18 cellular contexts compared by ENCODE assay signal in the genomic region with DNA sequence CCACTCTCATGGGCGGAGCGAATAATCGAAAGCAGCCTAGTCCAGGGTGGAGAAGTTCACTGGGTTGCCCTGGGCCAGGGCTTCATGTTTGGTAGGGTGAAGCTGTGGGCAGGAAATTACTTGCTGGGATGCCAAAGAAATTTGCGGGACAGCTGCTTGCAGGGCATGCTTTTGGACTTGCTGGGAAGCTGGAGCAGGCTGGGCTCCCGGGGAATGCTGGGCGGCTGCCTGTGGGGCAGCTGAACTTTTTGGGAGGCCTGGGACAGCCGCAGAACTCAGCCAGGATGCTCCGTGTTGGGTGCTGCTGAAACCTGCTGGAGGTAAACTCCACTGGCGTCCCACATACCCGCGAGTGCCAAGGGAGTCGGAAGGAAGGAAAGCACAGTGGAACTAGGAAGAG. TPM values are rescaled to one million over a fixed set of nuclear protein-coding genes. Genes with fewer than 3 reads are reported as not detected.
DNase-seq lines count a peak whose midpoint lies in the region; ATAC-seq and TF ChIP-seq lines count a peak whose summit lies in the region.
"Had no signal": no experiment of that assay in that cellular context is flagged by ENCODE, and none has a peak within 500 bp of the region (broad histone marks: within the 10 kb centered on the region; RNA-seq: fewer than 3 reads in every experiment).

No MANE protein-coding gene starts in this region.

- no peak overlapping the region for H3K14ac ChIP-seq in mesenchymal stem cell (ENCODE audit: low read length in 2 of 2)

- H3K4me2 ChIP-seq in mesenchymal stem cell (ENCODE audit: low read length, poor library complexity, severe bottlenecking) (no peak overlapping the region), GM23338 (no peak overlapping the region)

- no peak for TF ChIP-seq POLR2A in uterus (IDR thresholded peaks at IDR 0.05)

- no peak overlapping the region for H3K23ac ChIP-seq in mesenchymal stem cell (ENCODE audit: low read length in 2 of 2)

- no peak overlapping the region for H2AK5ac ChIP-seq in mesenchymal stem cell (ENCODE audit: low read length, severe bottlenecking)

- intact Hi-C loops in uterus (cut with DNase I; ENCODE audit: low total_unique reads), result no loop called here

- H3F3A ChIP-seq in GM23338 (replicated peaks; ENCODE audit: low read depth), result no peaks in the 10 kb centered on the region

- no peaks in the 10 kb centered on the region for H3K27me3 Mint-ChIP-seq in GM23338 (ENCODE audit: insufficient read depth, low read depth, poor library complexity)

- DNase-seq in NCI-H446 treated with DMSO at 0.1 percent for 48 hours (lab: John Stamatoyannopoulos, UW) (peak; percentile 27), fibroblast of gingiva (ENCODE audit: low read depth) (peak; percentile 55), mesenchymal stem cell (no peak), uterus (no peak), COLO668 (lab: John Stamatoyannopoulos, UW; ENCODE audit: unreplicated experiment) (no peak), GM23338 (ENCODE audit: low spot score) (no peak)
- DNase-seq: activated CD4-positive, CD25-positive, alpha-beta regulatory T cell; activated gamma-delta T cell; cortex of kidney; DMS153; GOT3; NCI-H187; NCI-H510A; SHP77 treated with DMSO at 0.1 percent for 48 hours; stimulated activated CD4-positive, alpha-beta T cell treated with anti-CD3 and anti-CD28 coated beads, Interleukin-2, amount 100 ng/mL, for 24 hours had no signal

- no peaks in the 10 kb centered on the region for H3K36me3 Mint-ChIP-seq in GM23338 (ENCODE audit: low read depth)

- H2BK12ac ChIP-seq in mesenchymal stem cell (ENCODE audit: low read length in 2 of 2), result no peak overlapping the region

- H2BK5ac ChIP-seq in mesenchymal stem cell (ENCODE audit: low read depth, low read length, poor library complexity, severe bottlenecking), result no peak overlapping the region

- ATAC-seq in HG03159 (IDR thresholded peaks at IDR 0.05; ENCODE audit: unreplicated experiment) (no peak), GM23338 (no peak)

- H3K4ac ChIP-seq in mesenchymal stem cell (ENCODE audit: low read depth in 1 of 2, low read length in 2 of 2), result no peak overlapping the region

- H3K4me3 Mint-ChIP-seq in GM23338, result no peak overlapping the region
- H3K4me3 Mint-ChIP-seq: T-helper 1 cell treated with Interleukin-12 subunit alpha and Interleukin-12 subunit beta and Interleukin-4 antibody, amounts not matched to agents 30 μg/mL and 1 μg/mL, for 36 hours had no signal

- peaks cover 0 to 3% of the 10 kb centered on the region in 2 experiments for H3K36me3 ChIP-seq in mesenchymal stem cell (ENCODE audit: control insufficient read depth in 1 of 2, insufficient read depth in 2 of 2, low read depth in 1 of 2, low read length in 2 of 2)
- no peaks in the 10 kb centered on the region for H3K36me3 ChIP-seq in uterus
- H3K36me3 ChIP-seq in GM23338 (ENCODE audit: insufficient read depth), result no peaks in the 10 kb centered on the region

- H4K20me1 ChIP-seq in GM23338 (replicated peaks; ENCODE audit: insufficient read depth), result no peaks in the 10 kb centered on the region

- no peak overlapping the region for H2AFZ ChIP-seq in mesenchymal stem cell (ENCODE audit: low read depth, low read length)
- no peak overlapping the region for H2AFZ ChIP-seq in GM23338

- TF ChIP-seq CTCF in uterus (IDR thresholded peaks at IDR 0.05), result no peak
- no peak for TF ChIP-seq CTCF in GM23338 (conservative IDR thresholded peaks at IDR 0.05; ENCODE audit: low read depth in 2 of 2)

- no peak overlapping the region for H2BK15ac ChIP-seq in mesenchymal stem cell (ENCODE audit: low read depth, poor library complexity, severe bottlenecking)

- H3K27ac Mint-ChIP-seq in GM23338, result no peak overlapping the region
- H3K27ac Mint-ChIP-seq: T-helper 1 cell treated with Interleukin-12 subunit alpha and Interleukin-12 subunit beta and Interleukin-4 antibody, amounts not matched to agents 30 μg/mL and 1 μg/mL, for 36 hours had no signal

- H3K18ac ChIP-seq in mesenchymal stem cell (ENCODE audit: low read depth in 1 of 2, low read length in 2 of 2), result no peak overlapping the region

- peaks cover 10% of the 10 kb centered on the region; the same call in 2 of the 3 replicates for H3K9me3 Mint-ChIP-seq in GM23338

- no peaks in the 10 kb centered on the region for H3K79me1 ChIP-seq in mesenchymal stem cell (replicated peaks; ENCODE audit: low read length, poor library complexity, severe bottlenecking)

- H2BK120ac ChIP-seq in mesenchymal stem cell (ENCODE audit: low read depth, low read length), result no peak overlapping the region

- H3K9me3 ChIP-seq in mesenchymal stem cell (ENCODE audit: control insufficient read depth, low read length), result peaks cover 9% of the 10 kb centered on the region
- no peaks in the 10 kb centered on the region for H3K9me3 ChIP-seq in uterus

- peak overlapping the region in 1 of 2 experiments; percentile 46 for H3K4me3 ChIP-seq in mesenchymal stem cell (ENCODE audit: insufficient read depth in 1 of 2, low read depth in 1 of 2, low read length in 2 of 2)
- no peak overlapping the region for H3K4me3 ChIP-seq in uterus
- no peak overlapping the region for H3K4me3 ChIP-seq in GM23338

- peak overlapping the region; percentile 58 for H3K9ac ChIP-seq in mesenchymal stem cell (ENCODE audit: low read length)

- 79% methylated on average over 12 of the region's 12 CpGs for WGBS in mesenchymal stem cell

- H3K27me3 ChIP-seq in mesenchymal stem cell (ENCODE audit: control insufficient read depth in 1 of 2, insufficient read depth in 1 of 2, low read length in 2 of 2) (peaks cover 0 to 5% of the 10 kb centered on the region in 2 experiments), uterus (no peaks in the 10 kb centered on the region), GM23338 (ENCODE audit: insufficient read depth) (no peaks in the 10 kb centered on the region)

- H4K91ac ChIP-seq in mesenchymal stem cell (ENCODE audit: low read length), result no peak overlapping the region

- H3K79me2 ChIP-seq in GM23338 (replicated peaks; ENCODE audit: insufficient read depth), result no peaks in the 10 kb centered on the region

- no peaks in the 10 kb centered on the region for H3K9me2 ChIP-seq in GM23338 (ENCODE audit: insufficient read depth)

- H3K4me1 ChIP-seq in mesenchymal stem cell (ENCODE audit: control insufficient read depth, insufficient read depth, low read depth, low read length) (no peaks in the 10 kb centered on the region), uterus (no peaks in the 10 kb centered on the region), GM23338 (ENCODE audit: insufficient read depth) (no peaks in the 10 kb centered on the region)

- no peak overlapping the region for H3K27ac ChIP-seq in mesenchymal stem cell (ENCODE audit: low read length, poor library complexity, severe bottlenecking)
- peak overlapping the region; percentile 33 to 58 for H3K27ac ChIP-seq in uterus
- H3K27ac ChIP-seq in GM23338 (ENCODE audit: low read depth), result no peak overlapping the region
- H3K27ac ChIP-seq: C4-2B had no signal

- no peak overlapping the region for H4K8ac ChIP-seq in mesenchymal stem cell (ENCODE audit: low read length)

- H3K4me1 Mint-ChIP-seq in GM23338, result no peaks in the 10 kb centered on the region

TF ChIP-seq in GM23338, 12 proteins besides CTCF, POLR2A, EP300 and RAD21 (continues in another document):
- TF ChIP-seq ZNF331 (CRISPR knock-in tag; IDR thresholded peaks at IDR 0.05; ENCODE audit: low read depth) (no peak), EZH2 (IDR thresholded peaks at IDR 0.05; ENCODE audit: low read depth, unreplicated experiment) (no peak), CREB1 (CRISPR knock-in tag; IDR thresholded peaks at IDR 0.05; ENCODE audit: low read depth) (no peak), JUNB (IDR thresholded peaks at IDR 0.05; ENCODE audit: unreplicated experiment) (no peak), EZH2phosphoT487 (IDR thresholded peaks at IDR 0.05; ENCODE audit: unreplicated experiment) (no peak), NANOG (IDR thresholded peaks at IDR 0.05; ENCODE audit: borderline replicate concordance) (no peak), ZNF114 (CRISPR knock-in tag; IDR thresholded peaks at IDR 0.05) (no peak)
- TF ChIP-seq, protein P1, sequence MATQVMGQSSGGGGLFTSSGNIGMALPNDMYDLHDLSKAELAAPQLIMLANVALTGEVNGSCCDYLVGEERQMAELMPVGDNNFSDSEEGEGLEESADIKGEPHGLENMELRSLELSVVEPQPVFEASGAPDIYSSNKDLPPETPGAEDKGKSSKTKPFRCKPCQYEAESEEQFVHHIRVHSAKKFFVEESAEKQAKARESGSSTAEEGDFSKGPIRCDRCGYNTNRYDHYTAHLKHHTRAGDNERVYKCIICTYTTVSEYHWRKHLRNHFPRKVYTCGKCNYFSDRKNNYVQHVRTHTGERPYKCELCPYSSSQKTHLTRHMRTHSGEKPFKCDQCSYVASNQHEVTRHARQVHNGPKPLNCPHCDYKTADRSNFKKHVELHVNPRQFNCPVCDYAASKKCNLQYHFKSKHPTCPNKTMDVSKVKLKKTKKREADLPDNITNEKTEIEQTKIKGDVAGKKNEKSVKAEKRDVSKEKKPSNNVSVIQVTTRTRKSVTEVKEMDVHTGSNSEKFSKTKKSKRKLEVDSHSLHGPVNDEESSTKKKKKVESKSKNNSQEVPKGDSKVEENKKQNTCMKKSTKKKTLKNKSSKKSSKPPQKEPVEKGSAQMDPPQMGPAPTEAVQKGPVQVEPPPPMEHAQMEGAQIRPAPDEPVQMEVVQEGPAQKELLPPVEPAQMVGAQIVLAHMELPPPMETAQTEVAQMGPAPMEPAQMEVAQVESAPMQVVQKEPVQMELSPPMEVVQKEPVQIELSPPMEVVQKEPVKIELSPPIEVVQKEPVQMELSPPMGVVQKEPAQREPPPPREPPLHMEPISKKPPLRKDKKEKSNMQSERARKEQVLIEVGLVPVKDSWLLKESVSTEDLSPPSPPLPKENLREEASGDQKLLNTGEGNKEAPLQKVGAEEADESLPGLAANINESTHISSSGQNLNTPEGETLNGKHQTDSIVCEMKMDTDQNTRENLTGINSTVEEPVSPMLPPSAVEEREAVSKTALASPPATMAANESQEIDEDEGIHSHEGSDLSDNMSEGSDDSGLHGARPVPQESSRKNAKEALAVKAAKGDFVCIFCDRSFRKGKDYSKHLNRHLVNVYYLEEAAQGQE (IDR thresholded peaks at IDR 0.05; ENCODE audit: unreplicated experiment), result no peak
- TF ChIP-seq, protein P2, sequence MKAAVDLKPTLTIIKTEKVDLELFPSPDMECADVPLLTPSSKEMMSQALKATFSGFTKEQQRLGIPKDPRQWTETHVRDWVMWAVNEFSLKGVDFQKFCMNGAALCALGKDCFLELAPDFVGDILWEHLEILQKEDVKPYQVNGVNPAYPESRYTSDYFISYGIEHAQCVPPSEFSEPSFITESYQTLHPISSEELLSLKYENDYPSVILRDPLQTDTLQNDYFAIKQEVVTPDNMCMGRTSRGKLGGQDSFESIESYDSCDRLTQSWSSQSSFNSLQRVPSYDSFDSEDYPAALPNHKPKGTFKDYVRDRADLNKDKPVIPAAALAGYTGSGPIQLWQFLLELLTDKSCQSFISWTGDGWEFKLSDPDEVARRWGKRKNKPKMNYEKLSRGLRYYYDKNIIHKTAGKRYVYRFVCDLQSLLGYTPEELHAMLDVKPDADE (IDR thresholded peaks at IDR 0.05), result no peak

RNA-seq across cellular contexts. Expression of a gene that starts 31.9 kb away (rescaled TPM):
- polyA plus RNA-seq in mesenchymal stem cell (2013, experiment 1 of 2), result 23.1 TPM
- polyA plus RNA-seq in mesenchymal stem cell (2013, experiment 2 of 2), result 25.2 TPM
- 10 to 100 TPM in 2 of 4 donors, 1 to 10 TPM in 2; 4.9 to 40.5 (median 18.6) TPM for total RNA-seq in uterus
- total RNA-seq in GM23338 (2014; rRNA removed; shearing (Covaris generic)), result 18.9 and 23.9 TPM in 2 replicates
- 21.5 and 23.8 TPM in 2 replicates for polyA plus RNA-seq in GM23338 (2016; fragmentation: Nextera tagmentation; extraction: Ambion mirVana)

Comparison
In these comparisons a context has a peak if more than half of its experiments do, and no peak if none do; other contexts are left out.
1. DNase-seq: peak in NCI-H446 treated with DMSO at 0.1 percent for 48 hours (single experiment) and fibroblast of gingiva (single experiment); none in mesenchymal stem cell (single experiment), uterus (0 of 2), COLO668 (single experiment) and GM23338 (single experiment).
2. H3K27ac ChIP-seq: peak in uterus (2 of 2); none in mesenchymal stem cell (single experiment) and GM23338 (single experiment).